1 cellular context compared by ENCODE assay signal in the genomic region with DNA sequence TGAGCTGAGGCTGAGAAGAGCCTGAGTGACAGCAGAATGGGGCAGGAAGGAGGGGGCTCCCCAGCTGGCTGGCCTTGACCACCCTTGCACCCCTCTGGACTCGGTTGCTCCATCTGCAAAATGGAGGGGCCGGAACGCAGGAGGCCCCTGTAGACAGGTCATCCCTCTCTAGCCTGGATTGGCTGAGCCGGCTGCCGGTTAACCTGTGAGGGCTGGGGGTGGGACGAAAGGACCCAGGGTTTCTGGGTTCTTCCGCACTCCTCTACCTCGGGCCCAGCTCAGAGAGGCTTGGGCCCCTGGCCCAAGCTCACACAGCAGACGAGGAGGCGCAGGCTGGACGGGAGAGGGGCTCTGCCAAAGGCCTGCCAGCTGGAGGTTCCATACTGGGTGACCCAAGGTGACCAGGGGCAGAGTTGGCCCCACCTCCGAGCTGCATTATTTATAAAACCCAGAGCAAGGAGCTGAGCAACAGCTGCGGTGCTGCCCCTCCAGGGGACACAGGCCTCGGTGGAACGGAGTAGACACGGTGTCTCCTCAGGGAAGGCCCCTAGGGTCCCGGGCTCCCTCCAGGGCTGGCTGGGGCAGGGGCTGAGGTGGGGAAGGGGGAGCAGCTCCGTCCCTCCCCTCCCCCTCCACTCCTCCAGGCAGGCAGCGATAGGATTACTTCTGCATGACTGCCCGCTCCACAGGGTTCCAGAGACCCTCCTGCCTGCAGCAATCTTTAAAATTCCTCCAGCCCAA.
TF ChIP-seq lines count a peak whose summit lies in the region.

No MANE protein-coding gene starts in this region.

TF ChIP-seq in HEK293, 187 proteins besides CTCF, POLR2A, EP300 and RAD21:
- TF ChIP-seq SCRT1 (tag by site-specific recombination; IDR thresholded peaks at IDR 0.05; ENCODE audit: borderline replicate concordance) (no peak), ZIC2 (tag by site-specific recombination; IDR thresholded peaks at IDR 0.05) (peak; percentile 49; the same call in 1 of the 2 replicates)
- TF ChIP-seq, protein P1, sequence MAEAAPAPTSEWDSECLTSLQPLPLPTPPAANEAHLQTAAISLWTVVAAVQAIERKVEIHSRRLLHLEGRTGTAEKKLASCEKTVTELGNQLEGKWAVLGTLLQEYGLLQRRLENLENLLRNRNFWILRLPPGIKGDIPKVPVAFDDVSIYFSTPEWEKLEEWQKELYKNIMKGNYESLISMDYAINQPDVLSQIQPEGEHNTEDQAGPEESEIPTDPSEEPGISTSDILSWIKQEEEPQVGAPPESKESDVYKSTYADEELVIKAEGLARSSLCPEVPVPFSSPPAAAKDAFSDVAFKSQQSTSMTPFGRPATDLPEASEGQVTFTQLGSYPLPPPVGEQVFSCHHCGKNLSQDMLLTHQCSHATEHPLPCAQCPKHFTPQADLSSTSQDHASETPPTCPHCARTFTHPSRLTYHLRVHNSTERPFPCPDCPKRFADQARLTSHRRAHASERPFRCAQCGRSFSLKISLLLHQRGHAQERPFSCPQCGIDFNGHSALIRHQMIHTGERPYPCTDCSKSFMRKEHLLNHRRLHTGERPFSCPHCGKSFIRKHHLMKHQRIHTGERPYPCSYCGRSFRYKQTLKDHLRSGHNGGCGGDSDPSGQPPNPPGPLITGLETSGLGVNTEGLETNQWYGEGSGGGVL (tag by site-specific recombination; IDR thresholded peaks at IDR 0.05) = peak; percentile 27; the same call in 1 of the 2 replicates
